Comparison of ENCODE assay signal across 1 cellular context in the genomic region with DNA sequence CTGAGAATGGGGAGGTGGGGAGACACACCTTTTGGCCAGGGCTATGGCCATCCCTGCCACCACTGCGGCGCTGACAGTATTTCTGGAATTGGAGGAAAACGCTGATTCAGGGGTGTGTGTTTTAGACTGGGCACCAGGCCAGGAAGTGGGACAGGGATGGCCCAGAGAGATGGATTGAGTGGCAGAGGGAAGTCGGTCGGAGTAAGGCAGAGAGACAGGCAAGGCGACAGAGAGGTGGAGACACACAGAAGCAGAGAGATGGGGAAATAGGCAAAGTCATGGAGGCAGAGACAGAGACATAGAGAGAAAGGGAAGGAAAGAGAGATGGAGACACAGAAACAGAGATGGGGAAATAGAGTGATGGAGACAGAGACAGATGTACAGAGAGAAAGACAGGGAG.
A peak's percentile ranks its signal among the peaks of the same experiment; 100 is the strongest.
TF ChIP-seq lines count a peak whose summit lies in the region.

No MANE protein-coding gene starts in this region.

TF ChIP-seq in K562, 482 proteins besides CTCF, POLR2A, EP300 and RAD21:
- TF ChIP-seq, protein P1, sequence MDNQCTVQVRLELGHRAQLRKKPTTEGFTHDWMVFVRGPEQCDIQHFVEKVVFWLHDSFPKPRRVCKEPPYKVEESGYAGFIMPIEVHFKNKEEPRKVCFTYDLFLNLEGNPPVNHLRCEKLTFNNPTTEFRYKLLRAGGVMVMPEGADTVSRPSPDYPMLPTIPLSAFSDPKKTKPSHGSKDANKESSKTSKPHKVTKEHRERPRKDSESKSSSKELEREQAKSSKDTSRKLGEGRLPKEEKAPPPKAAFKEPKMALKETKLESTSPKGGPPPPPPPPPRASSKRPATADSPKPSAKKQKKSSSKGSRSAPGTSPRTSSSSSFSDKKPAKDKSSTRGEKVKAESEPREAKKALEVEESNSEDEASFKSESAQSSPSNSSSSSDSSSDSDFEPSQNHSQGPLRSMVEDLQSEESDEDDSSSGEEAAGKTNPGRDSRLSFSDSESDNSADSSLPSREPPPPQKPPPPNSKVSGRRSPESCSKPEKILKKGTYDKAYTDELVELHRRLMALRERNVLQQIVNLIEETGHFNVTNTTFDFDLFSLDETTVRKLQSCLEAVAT (IDR thresholded peaks at IDR 0.05) = peak in 1 of 2 experiments; percentile 20; a peak in 1 of 4 replicates
- TF ChIP-seq ZNF253 (CRISPR knock-in tag; conservative IDR thresholded peaks at IDR 0.05) (no peak), TBP (optimal IDR thresholded peaks at IDR 0.05; ENCODE audit: low read depth, low read length) (no peak), COPS2 (conservative IDR thresholded peaks at IDR 0.05) (no peak), HEY1 (CRISPR knock-in tag; IDR thresholded peaks at IDR 0.05; ENCODE audit: borderline replicate concordance) (no peak), MCM7 (IDR thresholded peaks at IDR 0.05) (0 out of 4 replicates have a peak, but pooled peaks of 1 of the 2 experiments have one; percentile 69), ZNF408 (CRISPR knock-in tag; IDR thresholded peaks at IDR 0.05; ENCODE audit: low read depth) (no peak), SMAD1 (IDR thresholded peaks at IDR 0.05; ENCODE audit: low read depth, low read length, partially characterized antibody) (no peak), MAFF (IDR thresholded peaks at IDR 0.05; ENCODE audit: low read length) (peak; percentile 31; the same call in 1 of the 2 replicates), C11orf30 (IDR thresholded peaks at IDR 0.05; ENCODE audit: low read depth) (peak; percentile 85), ARHGAP35 (IDR thresholded peaks at IDR 0.05; ENCODE audit: partially characterized antibody) (peak; percentile 35), POLR3A (IDR thresholded peaks at IDR 0.05; ENCODE audit: borderline replicate concordance, extremely low read depth, insufficient read depth, insufficient read length) (no peak), NFIC (IDR thresholded peaks at IDR 0.05) (peak; percentile 87), TEAD4 (IDR thresholded peaks at IDR 0.05; ENCODE audit: low read length) (no peak), TEAD4 (CRISPR knock-in tag; IDR thresholded peaks at IDR 0.05; ENCODE audit: borderline replicate concordance) (no peak), MAFG (tag; conservative IDR thresholded peaks at IDR 0.05) (peak; percentile 79), ZNF316 (IDR thresholded peaks at IDR 0.05) (peak; percentile 86), XRCC3 (IDR thresholded peaks at IDR 0.05) (no peak), KAT7 (CRISPR knock-in tag; IDR thresholded peaks at IDR 0.05; ENCODE audit: borderline replicate concordance) (no peak), NFATC3 (IDR thresholded peaks at IDR 0.05) (no peak), ZC3H11A (IDR thresholded peaks at IDR 0.05; ENCODE audit: low read depth, low read length) (no peak), OTX1 (CRISPR knock-in tag; IDR thresholded peaks at IDR 0.05) (peak; percentile 54; the same call in 1 of the 2 replicates)
- TF ChIP-seq, protein P2, sequence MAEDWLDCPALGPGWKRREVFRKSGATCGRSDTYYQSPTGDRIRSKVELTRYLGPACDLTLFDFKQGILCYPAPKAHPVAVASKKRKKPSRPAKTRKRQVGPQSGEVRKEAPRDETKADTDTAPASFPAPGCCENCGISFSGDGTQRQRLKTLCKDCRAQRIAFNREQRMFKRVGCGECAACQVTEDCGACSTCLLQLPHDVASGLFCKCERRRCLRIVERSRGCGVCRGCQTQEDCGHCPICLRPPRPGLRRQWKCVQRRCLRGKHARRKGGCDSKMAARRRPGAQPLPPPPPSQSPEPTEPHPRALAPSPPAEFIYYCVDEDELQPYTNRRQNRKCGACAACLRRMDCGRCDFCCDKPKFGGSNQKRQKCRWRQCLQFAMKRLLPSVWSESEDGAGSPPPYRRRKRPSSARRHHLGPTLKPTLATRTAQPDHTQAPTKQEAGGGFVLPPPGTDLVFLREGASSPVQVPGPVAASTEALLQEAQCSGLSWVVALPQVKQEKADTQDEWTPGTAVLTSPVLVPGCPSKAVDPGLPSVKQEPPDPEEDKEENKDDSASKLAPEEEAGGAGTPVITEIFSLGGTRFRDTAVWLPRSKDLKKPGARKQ (CRISPR knock-in tag; IDR thresholded peaks at IDR 0.05) = no peak
- TF ChIP-seq, protein P3, sequence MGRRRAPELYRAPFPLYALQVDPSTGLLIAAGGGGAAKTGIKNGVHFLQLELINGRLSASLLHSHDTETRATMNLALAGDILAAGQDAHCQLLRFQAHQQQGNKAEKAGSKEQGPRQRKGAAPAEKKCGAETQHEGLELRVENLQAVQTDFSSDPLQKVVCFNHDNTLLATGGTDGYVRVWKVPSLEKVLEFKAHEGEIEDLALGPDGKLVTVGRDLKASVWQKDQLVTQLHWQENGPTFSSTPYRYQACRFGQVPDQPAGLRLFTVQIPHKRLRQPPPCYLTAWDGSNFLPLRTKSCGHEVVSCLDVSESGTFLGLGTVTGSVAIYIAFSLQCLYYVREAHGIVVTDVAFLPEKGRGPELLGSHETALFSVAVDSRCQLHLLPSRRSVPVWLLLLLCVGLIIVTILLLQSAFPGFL (CRISPR knock-in tag; IDR thresholded peaks at IDR 0.05) = no peak
- TF ChIP-seq, protein P4, sequence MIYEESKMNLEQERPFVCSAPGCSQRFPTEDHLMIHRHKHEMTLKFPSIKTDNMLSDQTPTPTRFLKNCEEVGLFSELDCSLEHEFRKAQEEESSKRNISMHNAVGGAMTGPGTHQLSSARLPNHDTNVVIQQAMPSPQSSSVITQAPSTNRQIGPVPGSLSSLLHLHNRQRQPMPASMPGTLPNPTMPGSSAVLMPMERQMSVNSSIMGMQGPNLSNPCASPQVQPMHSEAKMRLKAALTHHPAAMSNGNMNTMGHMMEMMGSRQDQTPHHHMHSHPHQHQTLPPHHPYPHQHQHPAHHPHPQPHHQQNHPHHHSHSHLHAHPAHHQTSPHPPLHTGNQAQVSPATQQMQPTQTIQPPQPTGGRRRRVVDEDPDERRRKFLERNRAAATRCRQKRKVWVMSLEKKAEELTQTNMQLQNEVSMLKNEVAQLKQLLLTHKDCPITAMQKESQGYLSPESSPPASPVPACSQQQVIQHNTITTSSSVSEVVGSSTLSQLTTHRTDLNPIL (CRISPR knock-in tag; IDR thresholded peaks at IDR 0.05) = no peak
- TF ChIP-seq, protein P5, sequence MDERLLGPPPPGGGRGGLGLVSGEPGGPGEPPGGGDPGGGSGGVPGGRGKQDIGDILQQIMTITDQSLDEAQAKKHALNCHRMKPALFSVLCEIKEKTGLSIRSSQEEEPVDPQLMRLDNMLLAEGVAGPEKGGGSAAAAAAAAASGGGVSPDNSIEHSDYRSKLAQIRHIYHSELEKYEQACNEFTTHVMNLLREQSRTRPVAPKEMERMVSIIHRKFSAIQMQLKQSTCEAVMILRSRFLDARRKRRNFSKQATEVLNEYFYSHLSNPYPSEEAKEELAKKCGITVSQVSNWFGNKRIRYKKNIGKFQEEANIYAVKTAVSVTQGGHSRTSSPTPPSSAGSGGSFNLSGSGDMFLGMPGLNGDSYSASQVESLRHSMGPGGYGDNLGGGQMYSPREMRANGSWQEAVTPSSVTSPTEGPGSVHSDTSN (CRISPR knock-in tag; IDR thresholded peaks at IDR 0.05; ENCODE audit: low read depth) = no peak
- TF ChIP-seq, protein P5 (tag; conservative IDR thresholded peaks at IDR 0.05; ENCODE audit: low read depth) = 0 out of 2 replicates have a peak, but pooled peaks have one; percentile 33
- TF ChIP-seq, protein P6, sequence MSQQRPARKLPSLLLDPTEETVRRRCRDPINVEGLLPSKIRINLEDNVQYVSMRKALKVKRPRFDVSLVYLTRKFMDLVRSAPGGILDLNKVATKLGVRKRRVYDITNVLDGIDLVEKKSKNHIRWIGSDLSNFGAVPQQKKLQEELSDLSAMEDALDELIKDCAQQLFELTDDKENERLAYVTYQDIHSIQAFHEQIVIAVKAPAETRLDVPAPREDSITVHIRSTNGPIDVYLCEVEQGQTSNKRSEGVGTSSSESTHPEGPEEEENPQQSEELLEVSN (IDR thresholded peaks at IDR 0.05; ENCODE audit: borderline replicate concordance in 1 of 2, extremely low read depth in 1 of 2, insufficient read depth in 1 of 2, insufficient read length in 1 of 2, low read depth in 1 of 2, low read length in 1 of 2, poor library complexity in 1 of 2, severe bottlenecking in 1 of 2) = no peak
- TF ChIP-seq, protein P7, sequence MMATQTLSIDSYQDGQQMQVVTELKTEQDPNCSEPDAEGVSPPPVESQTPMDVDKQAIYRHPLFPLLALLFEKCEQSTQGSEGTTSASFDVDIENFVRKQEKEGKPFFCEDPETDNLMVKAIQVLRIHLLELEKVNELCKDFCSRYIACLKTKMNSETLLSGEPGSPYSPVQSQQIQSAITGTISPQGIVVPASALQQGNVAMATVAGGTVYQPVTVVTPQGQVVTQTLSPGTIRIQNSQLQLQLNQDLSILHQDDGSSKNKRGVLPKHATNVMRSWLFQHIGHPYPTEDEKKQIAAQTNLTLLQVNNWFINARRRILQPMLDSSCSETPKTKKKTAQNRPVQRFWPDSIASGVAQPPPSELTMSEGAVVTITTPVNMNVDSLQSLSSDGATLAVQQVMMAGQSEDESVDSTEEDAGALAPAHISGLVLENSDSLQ (IDR thresholded peaks at IDR 0.05) = peak; percentile 71
- TF ChIP-seq, protein P8, sequence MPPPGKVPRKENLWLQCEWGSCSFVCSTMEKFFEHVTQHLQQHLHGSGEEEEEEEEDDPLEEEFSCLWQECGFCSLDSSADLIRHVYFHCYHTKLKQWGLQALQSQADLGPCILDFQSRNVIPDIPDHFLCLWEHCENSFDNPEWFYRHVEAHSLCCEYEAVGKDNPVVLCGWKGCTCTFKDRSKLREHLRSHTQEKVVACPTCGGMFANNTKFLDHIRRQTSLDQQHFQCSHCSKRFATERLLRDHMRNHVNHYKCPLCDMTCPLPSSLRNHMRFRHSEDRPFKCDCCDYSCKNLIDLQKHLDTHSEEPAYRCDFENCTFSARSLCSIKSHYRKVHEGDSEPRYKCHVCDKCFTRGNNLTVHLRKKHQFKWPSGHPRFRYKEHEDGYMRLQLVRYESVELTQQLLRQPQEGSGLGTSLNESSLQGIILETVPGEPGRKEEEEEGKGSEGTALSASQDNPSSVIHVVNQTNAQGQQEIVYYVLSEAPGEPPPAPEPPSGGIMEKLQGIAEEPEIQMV (tag; conservative IDR thresholded peaks at IDR 0.05; ENCODE audit: low read depth) = no peak
